9 cellular contexts compared by ENCODE assay signal in the genomic region with DNA sequence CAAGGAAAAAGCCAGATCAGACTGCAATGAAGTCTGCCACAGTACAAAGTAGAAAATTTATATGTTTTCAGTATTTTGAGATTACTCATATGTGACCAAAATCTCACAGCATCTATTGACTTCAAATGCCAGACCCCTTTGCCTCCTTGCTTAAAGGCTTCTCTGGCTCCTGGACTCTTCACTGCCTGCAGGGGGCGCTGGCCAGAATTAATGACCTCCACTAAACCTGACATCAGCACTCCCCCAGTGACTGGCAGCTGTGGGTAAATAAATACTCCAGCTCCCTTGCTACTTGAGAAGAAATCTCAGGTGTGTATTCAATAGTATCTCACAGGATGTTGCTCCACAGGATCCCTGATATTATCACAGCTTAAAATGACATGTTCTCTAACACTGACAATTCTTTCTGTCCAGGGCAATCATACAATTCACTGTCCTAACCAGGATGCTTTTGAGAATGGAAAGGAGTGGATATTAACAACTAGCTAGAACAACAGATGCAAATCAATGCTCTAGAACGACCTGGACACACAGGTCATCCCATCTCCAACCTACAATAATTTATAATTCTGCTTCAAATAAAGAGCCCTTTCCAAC. TPM values are rescaled to one million over a fixed set of nuclear protein-coding genes. Genes with fewer than 3 reads are reported as not detected.
DNase-seq lines count a peak whose midpoint lies in the region; ATAC-seq, FAIRE-seq and TF ChIP-seq lines count a peak whose summit lies in the region.
"Had no signal": no experiment of that assay in that cellular context is flagged by ENCODE, and none has a peak within 500 bp of the region (broad histone marks: within the 10 kb centered on the region; RNA-seq: fewer than 3 reads in every experiment).

No MANE protein-coding gene starts in this region.

- H3K4me1 ChIP-seq in endothelial cell of umbilical vein (ENCODE audit: control insufficient read depth, extremely low read depth, insufficient read depth, low read length) (peaks cover 14% of the 10 kb centered on the region), pancreas (peaks cover 0 to 13% (median 10%) of the 10 kb centered on the region in 3 donors)

- H3K27ac ChIP-seq in endothelial cell of umbilical vein (ENCODE audit: insufficient read depth, low read depth, low read length) (no peak overlapping the region), pancreas (no peak overlapping the region)

- no peak overlapping the region for H3K9ac ChIP-seq in endothelial cell of umbilical vein (replicated peaks; ENCODE audit: extremely low read depth, insufficient read depth, low read length)

- peaks cover 50% of the 10 kb centered on the region for H3K36me3 Mint-ChIP-seq in activated CD8-positive, alpha-beta T cell treated with anti-CD3 and anti-CD28 coated beads, Interleukin-2, amount 10 ng/mL, durations not matched to agents 7 days and 5 days (ENCODE audit: low read depth)

- H3K4me2 ChIP-seq in endothelial cell of umbilical vein (ENCODE audit: insufficient read depth, low read length) = no peak overlapping the region

- peaks cover 13 to 21% of the 10 kb centered on the region in 2 experiments for H3K36me3 ChIP-seq in endothelial cell of umbilical vein (ENCODE audit: control insufficient read depth in 2 of 2, extremely low read depth in 1 of 2, insufficient read depth in 2 of 2, low read length in 2 of 2)
- peaks cover 0 to 59% (median 21%) of the 10 kb centered on the region in 3 donors for H3K36me3 ChIP-seq in pancreas

- H3K9me3 ChIP-seq in endothelial cell of umbilical vein (replicated peaks; ENCODE audit: control insufficient read depth, insufficient read depth, low read length) (no peaks in the 10 kb centered on the region), pancreas (no peaks in the 10 kb centered on the region)

- CTCF ChIA-PET in activated CD8-positive, alpha-beta T cell treated with anti-CD3 and anti-CD28 coated beads, Interleukin-2, amount 10 ng/mL, durations not matched to agents 7 days and 5 days (lab: Charles Lee) = interaction anchor here (0.6 to 4.7 kb wide), 19 partner anchors 9 to 242 kb away, joined by 3 to 29 read pairs (median 4); a partner anchor contains a TSS
- CTCF ChIA-PET in endothelial cell of umbilical vein (lab: Charles Lee) = interaction anchor here (0.6 to 2.4 kb wide), 17 partner anchors 9 to 245 kb away, joined by 3 to 10 read pairs (median 3); a partner anchor contains a TSS

- H3K27ac Mint-ChIP-seq in activated CD8-positive, alpha-beta T cell treated with anti-CD3 and anti-CD28 coated beads, Interleukin-2, amount 10 ng/mL, durations not matched to agents 7 days and 5 days = peak overlapping the region; percentile 3

- H4K20me1 ChIP-seq in endothelial cell of umbilical vein (replicated peaks; ENCODE audit: control insufficient read depth, extremely low read depth, insufficient read depth, low read length) = no peaks in the 10 kb centered on the region

- H3K9me3 Mint-ChIP-seq in activated CD8-positive, alpha-beta T cell treated with anti-CD3 and anti-CD28 coated beads, Interleukin-2, amount 10 ng/mL, durations not matched to agents 7 days and 5 days (ENCODE audit: insufficient read depth) = no peaks in the 10 kb centered on the region

- H3K4me3 ChIP-seq in AG09309 (ENCODE audit: control insufficient read depth, low read depth, low read length) (no peak overlapping the region), endothelial cell of umbilical vein (replicated peaks in 1 of 3; ENCODE audit: insufficient read depth in 1 of 3, low read depth in 1 of 3, low read length in 3 of 3) (no peak overlapping the region), pancreas (no peak overlapping the region)

- H3K79me2 ChIP-seq in endothelial cell of umbilical vein (ENCODE audit: control insufficient read depth, insufficient read depth, low read length) = peaks cover 16% of the 10 kb centered on the region

- POLR2A ChIA-PET in activated CD8-positive, alpha-beta T cell treated with anti-CD3 and anti-CD28 coated beads, Interleukin-2, amount 10 ng/mL, durations not matched to agents 7 days and 5 days (lab: Charles Lee) = interaction anchor here (0.9 to 5.4 kb wide), 2 partner anchors 13 to 34 kb away, joined by 3 to 72 read pairs; a partner anchor contains a TSS
- POLR2A ChIA-PET in endothelial cell of umbilical vein (lab: Charles Lee) = no interaction called here

- DNase-seq in AG09309 (ENCODE audit: low read depth) (no peak), HCEC 1CT (peak; percentile 60), NCI-H82 treated with DMSO at 0.1 percent for 48 hours (lab: John Stamatoyannopoulos, UW; ENCODE audit: unreplicated experiment) (peak; percentile 56), endothelial cell of umbilical vein (ENCODE audit: low read depth, low spot score) (peak; percentile 60), pancreas (peak in 3 of 6 donors; percentile 51 to 71 (median 61))
- peak; percentile 79 for DNase-seq in activated CD8-positive, alpha-beta T cell treated with anti-CD3 and anti-CD28 coated beads, Interleukin-2, amount 10 ng/mL, durations not matched to agents 7 days and 5 days

- no peaks in the 10 kb centered on the region for H3K9me1 ChIP-seq in endothelial cell of umbilical vein (replicated peaks; ENCODE audit: control insufficient read depth, extremely low read depth, insufficient read depth, low read length)

- FAIRE-seq in endothelial cell of umbilical vein (lab: Jason Lieb, UNC) = peak; percentile 52
- FAIRE-seq in pancreas (lab: Jason Lieb, UNC) = no peak

- TF ChIP-seq CTCF in AG09309 (IDR thresholded peaks at IDR 0.05; ENCODE audit: control insufficient read depth, insufficient read depth, low read depth, low read length, missing control alignments) (peak; percentile 77), endothelial cell of umbilical vein (IDR thresholded peaks at IDR 0.05; ENCODE audit: extremely low read depth in 1 of 2, insufficient read depth in 1 of 2, low read depth in 1 of 2, low read length in 2 of 2) (peak; percentile 81 to 90), pancreas (IDR thresholded peaks at IDR 0.05) (peak in 3 of 4 donors; percentile 37 to 59 (median 44))

- no peak overlapping the region for H2AFZ ChIP-seq in endothelial cell of umbilical vein (ENCODE audit: low read depth, low read length)

- WGBS in pancreas, 2 donors = 16 to 21% methylated on average over 2 of the region's 2 CpGs

- ATAC-seq in activated CD8-positive, alpha-beta T cell treated with anti-CD3 and anti-CD28 coated beads, Interleukin-2, amount 10 ng/mL, durations not matched to agents 7 days and 5 days = no peak
- ATAC-seq in pancreas (peak in 2 of 4 donors; percentile 28 to 32), GM19324 (IDR thresholded peaks at IDR 0.05; ENCODE audit: low FRiP score, unreplicated experiment) (no peak), GM21717 (IDR thresholded peaks at IDR 0.05; ENCODE audit: unreplicated experiment) (no peak)

- H3K27me3 Mint-ChIP-seq in activated CD8-positive, alpha-beta T cell treated with anti-CD3 and anti-CD28 coated beads, Interleukin-2, amount 10 ng/mL, durations not matched to agents 7 days and 5 days (ENCODE audit: low read depth) = peaks cover under 1% of the 10 kb centered on the region

- H3K4me3 Mint-ChIP-seq in activated CD8-positive, alpha-beta T cell treated with anti-CD3 and anti-CD28 coated beads, Interleukin-2, amount 10 ng/mL, durations not matched to agents 7 days and 5 days = no peak overlapping the region

- no peaks in the 10 kb centered on the region for H3K27me3 ChIP-seq in endothelial cell of umbilical vein (ENCODE audit: control insufficient read depth in 2 of 2, insufficient read depth in 2 of 2, low read length in 2 of 2)
- no peaks in the 10 kb centered on the region for H3K27me3 ChIP-seq in pancreas

- intact Hi-C loops in endothelial cell of umbilical vein (cut with micrococcal nuclease) (loop anchor here (5.0 kb wide), 2 partner anchors 78 to 117 kb away; no protein-coding TSS in a partner anchor), pancreas (cut with DNase I) (loop anchor here in 2 of 3 donors (10.0 kb wide), 2 partner anchors 95 to 115 kb away; no protein-coding TSS in a partner anchor)

- peaks cover 28% of the 10 kb centered on the region for H3K4me1 Mint-ChIP-seq in activated CD8-positive, alpha-beta T cell treated with anti-CD3 and anti-CD28 coated beads, Interleukin-2, amount 10 ng/mL, durations not matched to agents 7 days and 5 days (ENCODE audit: low read depth)

- no TSS peak for BruUV-seq in endothelial cell of umbilical vein (replicated peaks; lab: Mats Ljungman, UMichigan)

- no peak for TF ChIP-seq POLR2A in endothelial cell of umbilical vein (IDR thresholded peaks at IDR 0.05; ENCODE audit: low read depth, low read length)

- dilution Hi-C loops in endothelial cell of umbilical vein (cut with MboI; ENCODE audit: extremely low pct_ligation_motif_present, low sequenced_read_pairs) = loop anchor here (10.0 kb wide), 1 partner anchor 215 kb away; a partner anchor contains a TSS

RNA-seq across cellular contexts. Expression of a gene that starts 4.0 kb away (rescaled TPM):
- 10 to 100 TPM; 86.7 to 89.7 TPM for total RNA-seq in activated CD8-positive, alpha-beta T cell treated with anti-CD3 and anti-CD28 coated beads, Interleukin-2, amount 10 ng/mL, durations not matched to agents 7 days and 5 days
- total RNA-seq in endothelial cell of umbilical vein (92.3 and 93.5 TPM in 2 replicates), pancreas (10 to 100 TPM; 35.2 to 49.7 (median 44.6) TPM)
- polyA plus RNA-seq in endothelial cell of umbilical vein (51.4 and 63.1 TPM in 2 replicates), pancreas (10 to 100 TPM; 20.1 to 38.9 TPM)
- polyA plus RNA-seq in endothelial cell of umbilical vein (2011; cell fraction: cytosol; rRNA removed) = 70.7 and 88.7 TPM in 2 replicates
- 92.4 and 94.5 TPM in 2 replicates for polyA plus RNA-seq in endothelial cell of umbilical vein (2011; cell fraction: nucleus; rRNA removed)
- 87.4 and 98.2 TPM in 2 replicates for polyA plus RNA-seq in endothelial cell of umbilical vein (2012)
- polyA minus RNA-seq in endothelial cell of umbilical vein = 88.9 and 98.4 TPM in 2 replicates
- 28.8 TPM for polyA minus RNA-seq in endothelial cell of umbilical vein (2011; cell fraction: cytosol; rRNA and poly(A)+ RNA removed)
- polyA minus RNA-seq in endothelial cell of umbilical vein (2011; cell fraction: nucleus; rRNA and poly(A)+ RNA removed) = 41.5 and 62.8 TPM in 2 replicates

RNA-seq across cellular contexts. Expression of a gene that starts 13.2 kb away (rescaled TPM):
- total RNA-seq in activated CD8-positive, alpha-beta T cell treated with anti-CD3 and anti-CD28 coated beads, Interleukin-2, amount 10 ng/mL, durations not matched to agents 7 days and 5 days = 100 to 1,000 TPM; 141 to 145 TPM
- total RNA-seq in endothelial cell of umbilical vein (126 and 133 TPM in 2 replicates), pancreas (10 to 100 TPM; 25.8 to 51.6 (median 45.0) TPM)
- polyA plus RNA-seq in endothelial cell of umbilical vein (94.7 and 98.4 TPM in 2 replicates), pancreas (10 to 100 TPM; 17.8 to 27.7 TPM)
- 97.2 and 101 TPM in 2 replicates for polyA plus RNA-seq in endothelial cell of umbilical vein (2011; cell fraction: cytosol; rRNA removed)
- 60.6 and 69.5 TPM in 2 replicates for polyA plus RNA-seq in endothelial cell of umbilical vein (2011; cell fraction: nucleus; rRNA removed)
- 132 and 187 TPM in 2 replicates for polyA plus RNA-seq in endothelial cell of umbilical vein (2012)
- polyA minus RNA-seq in endothelial cell of umbilical vein = 65.4 and 67.3 TPM in 2 replicates
- polyA minus RNA-seq in endothelial cell of umbilical vein (2011; cell fraction: cytosol; rRNA and poly(A)+ RNA removed) = 66.8 TPM
- polyA minus RNA-seq in endothelial cell of umbilical vein (2011; cell fraction: nucleus; rRNA and poly(A)+ RNA removed) = 31.5 and 41.9 TPM in 2 replicates

RNA-seq across cellular contexts. Expression of a gene that starts 21.4 kb away (rescaled TPM):
- total RNA-seq in activated CD8-positive, alpha-beta T cell treated with anti-CD3 and anti-CD28 coated beads, Interleukin-2, amount 10 ng/mL, durations not matched to agents 7 days and 5 days = not detected
- total RNA-seq in endothelial cell of umbilical vein = not detected in 2 replicates
- polyA plus RNA-seq in endothelial cell of umbilical vein = not detected in 2 replicates
- not detected in 2 replicates for polyA plus RNA-seq in endothelial cell of umbilical vein (2011; cell fraction: cytosol; rRNA removed)
- polyA plus RNA-seq in endothelial cell of umbilical vein (2011; cell fraction: nucleus; rRNA removed) = not detected in 2 replicates
- polyA plus RNA-seq in endothelial cell of umbilical vein (2012) = 0.49 and 0.92 TPM in 2 replicates
- not detected in 2 replicates for polyA minus RNA-seq in endothelial cell of umbilical vein
- not detected for polyA minus RNA-seq in endothelial cell of umbilical vein (2011; cell fraction: cytosol; rRNA and poly(A)+ RNA removed)
- not detected in 2 replicates for polyA minus RNA-seq in endothelial cell of umbilical vein (2011; cell fraction: nucleus; rRNA and poly(A)+ RNA removed)
- under 1 TPM; 0.13 to 0.78 (median 0.55) TPM for total RNA-seq in pancreas
- under 1 TPM; 0.19 to 0.47 TPM for polyA plus RNA-seq in pancreas
- total RNA-seq: mononuclear cell had no signal

RNA-seq across cellular contexts. Expression of a gene that starts 21.5 kb away (rescaled TPM):
- 10 to 100 TPM; 41.4 to 41.5 TPM for total RNA-seq in activated CD8-positive, alpha-beta T cell treated with anti-CD3 and anti-CD28 coated beads, Interleukin-2, amount 10 ng/mL, durations not matched to agents 7 days and 5 days
- total RNA-seq in endothelial cell of umbilical vein (56.6 and 57.5 TPM in 2 replicates), pancreas (10 to 100 TPM; 48.1 to 73.6 (median 64.7) TPM)
- polyA plus RNA-seq in endothelial cell of umbilical vein (126 and 139 TPM in 2 replicates), pancreas (100 to 1,000 TPM; 107 to 130 TPM)
- 118 and 121 TPM in 2 replicates for polyA plus RNA-seq in endothelial cell of umbilical vein (2011; cell fraction: cytosol; rRNA removed)
- polyA plus RNA-seq in endothelial cell of umbilical vein (2011; cell fraction: nucleus; rRNA removed) = 34.4 and 38.4 TPM in 2 replicates
- polyA plus RNA-seq in endothelial cell of umbilical vein (2012) = 102 and 105 TPM in 2 replicates
- polyA minus RNA-seq in endothelial cell of umbilical vein = 45.6 and 56.9 TPM in 2 replicates
- polyA minus RNA-seq in endothelial cell of umbilical vein (2011; cell fraction: cytosol; rRNA and poly(A)+ RNA removed) = 29.8 TPM
- 11.0 and 16.0 TPM in 2 replicates for polyA minus RNA-seq in endothelial cell of umbilical vein (2011; cell fraction: nucleus; rRNA and poly(A)+ RNA removed)

RNA-seq across cellular contexts. Expression of a gene that starts 24.3 kb away (rescaled TPM):
- 1 to 10 TPM; 2.0 to 2.1 TPM for total RNA-seq in activated CD8-positive, alpha-beta T cell treated with anti-CD3 and anti-CD28 coated beads, Interleukin-2, amount 10 ng/mL, durations not matched to agents 7 days and 5 days
- total RNA-seq in endothelial cell of umbilical vein (1.6 and 1.9 TPM in 2 replicates), pancreas (1 to 10 TPM in 1 of 6 donors, under 1 TPM in 5; 0.37 to 1.7 (median 0.56) TPM)
- polyA plus RNA-seq in endothelial cell of umbilical vein (0.62 and 0.65 TPM in 2 replicates), pancreas (under 1 TPM; 0.77 to 0.87 TPM)
- 0.28 and 0.34 TPM in 2 replicates for polyA plus RNA-seq in endothelial cell of umbilical vein (2011; cell fraction: cytosol; rRNA removed)
- 2.7 and 3.2 TPM in 2 replicates for polyA plus RNA-seq in endothelial cell of umbilical vein (2011; cell fraction: nucleus; rRNA removed)
- polyA plus RNA-seq in endothelial cell of umbilical vein (2012) = 0.53 and 0.63 TPM in 2 replicates
- polyA minus RNA-seq in endothelial cell of umbilical vein = 1.3 and 2.4 TPM in 2 replicates
- polyA minus RNA-seq in endothelial cell of umbilical vein (2011; cell fraction: cytosol; rRNA and poly(A)+ RNA removed) = 0.51 TPM
- polyA minus RNA-seq in endothelial cell of umbilical vein (2011; cell fraction: nucleus; rRNA and poly(A)+ RNA removed) = 3.8 and 4.3 TPM in 2 replicates
